ENCODE assay signal across 1 cellular context in the genomic region with DNA sequence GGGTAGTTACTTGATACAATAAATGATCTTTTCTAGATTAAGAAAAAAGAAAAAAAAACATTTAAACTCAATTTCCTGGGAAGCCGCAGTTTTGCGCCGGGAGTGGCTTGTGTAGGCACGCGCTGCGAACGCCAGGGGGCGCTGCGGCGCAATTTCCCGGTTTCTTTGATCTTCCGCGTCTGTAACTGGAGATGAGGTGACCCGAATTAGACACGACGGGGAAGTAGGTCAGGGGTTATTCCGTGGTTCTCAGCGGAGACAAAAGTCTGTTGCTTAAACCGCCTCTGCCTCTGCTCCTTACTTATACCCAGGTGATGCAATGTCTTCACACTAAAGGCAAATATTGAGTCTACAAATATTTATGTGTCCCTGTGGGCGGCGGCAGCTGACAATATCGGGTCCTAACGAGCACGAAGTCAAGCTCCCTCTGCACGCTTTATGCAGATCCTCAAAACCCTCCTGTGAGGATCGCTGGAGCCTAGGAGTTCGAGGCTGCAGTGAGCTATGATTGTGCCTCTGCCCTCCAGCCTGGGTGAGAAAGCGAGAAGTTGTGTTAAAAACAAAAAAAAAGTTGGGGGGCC.
TF ChIP-seq lines count a peak whose summit lies in the region.

No MANE protein-coding gene starts in this region.

TF ChIP-seq in HepG2, 621 proteins besides CTCF, POLR2A, EP300 and RAD21 (continued from another document and continues in another):
- TF ChIP-seq, protein P1, sequence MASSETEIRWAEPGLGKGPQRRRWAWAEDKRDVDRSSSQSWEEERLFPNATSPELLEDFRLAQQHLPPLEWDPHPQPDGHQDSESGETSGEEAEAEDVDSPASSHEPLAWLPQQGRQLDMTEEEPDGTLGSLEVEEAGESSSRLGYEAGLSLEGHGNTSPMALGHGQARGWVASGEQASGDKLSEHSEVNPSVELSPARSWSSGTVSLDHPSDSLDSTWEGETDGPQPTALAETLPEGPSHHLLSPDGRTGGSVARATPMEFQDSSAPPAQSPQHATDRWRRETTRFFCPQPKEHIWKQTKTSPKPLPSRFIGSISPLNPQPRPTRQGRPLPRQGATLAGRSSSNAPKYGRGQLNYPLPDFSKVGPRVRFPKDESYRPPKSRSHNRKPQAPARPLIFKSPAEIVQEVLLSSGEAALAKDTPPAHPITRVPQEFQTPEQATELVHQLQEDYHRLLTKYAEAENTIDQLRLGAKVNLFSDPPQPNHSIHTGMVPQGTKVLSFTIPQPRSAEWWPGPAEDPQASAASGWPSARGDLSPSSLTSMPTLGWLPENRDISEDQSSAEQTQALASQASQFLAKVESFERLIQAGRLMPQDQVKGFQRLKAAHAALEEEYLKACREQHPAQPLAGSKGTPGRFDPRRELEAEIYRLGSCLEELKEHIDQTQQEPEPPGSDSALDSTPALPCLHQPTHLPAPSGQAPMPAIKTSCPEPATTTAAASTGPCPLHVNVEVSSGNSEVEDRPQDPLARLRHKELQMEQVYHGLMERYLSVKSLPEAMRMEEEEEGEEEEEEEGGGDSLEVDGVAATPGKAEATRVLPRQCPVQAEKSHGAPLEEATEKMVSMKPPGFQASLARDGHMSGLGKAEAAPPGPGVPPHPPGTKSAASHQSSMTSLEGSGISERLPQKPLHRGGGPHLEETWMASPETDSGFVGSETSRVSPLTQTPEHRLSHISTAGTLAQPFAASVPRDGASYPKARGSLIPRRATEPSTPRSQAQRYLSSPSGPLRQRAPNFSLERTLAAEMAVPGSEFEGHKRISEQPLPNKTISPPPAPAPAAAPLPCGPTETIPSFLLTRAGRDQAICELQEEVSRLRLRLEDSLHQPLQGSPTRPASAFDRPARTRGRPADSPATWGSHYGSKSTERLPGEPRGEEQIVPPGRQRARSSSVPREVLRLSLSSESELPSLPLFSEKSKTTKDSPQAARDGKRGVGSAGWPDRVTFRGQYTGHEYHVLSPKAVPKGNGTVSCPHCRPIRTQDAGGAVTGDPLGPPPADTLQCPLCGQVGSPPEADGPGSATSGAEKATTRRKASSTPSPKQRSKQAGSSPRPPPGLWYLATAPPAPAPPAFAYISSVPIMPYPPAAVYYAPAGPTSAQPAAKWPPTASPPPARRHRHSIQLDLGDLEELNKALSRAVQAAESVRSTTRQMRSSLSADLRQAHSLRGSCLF (CRISPR knock-in tag; IDR thresholded peaks at IDR 0.05; ENCODE audit: borderline replicate concordance) = no peak
- TF ChIP-seq CENPT (CRISPR knock-in tag; IDR thresholded peaks at IDR 0.05; ENCODE audit: low read depth) (no peak), HMGA1 (CRISPR knock-in tag; conservative IDR thresholded peaks at IDR 0.05) (no peak), NFIC (IDR thresholded peaks at IDR 0.05; ENCODE audit: low read length) (peak; percentile 78), FOXA1 (IDR thresholded peaks at IDR 0.05) (0 out of 2 replicates have a peak, but pooled peaks have one; percentile 18), FOXA1 (CRISPR knock-in tag; IDR thresholded peaks at IDR 0.05) (peak; percentile 93), ZSCAN20 (CRISPR knock-in tag; IDR thresholded peaks at IDR 0.05; ENCODE audit: borderline replicate concordance) (no peak), SNAI1 (CRISPR knock-in tag; IDR thresholded peaks at IDR 0.05; ENCODE audit: borderline replicate concordance) (no peak), ARNT2 (CRISPR knock-in tag; IDR thresholded peaks at IDR 0.05; ENCODE audit: low read depth) (peak; percentile 57; the same call in 1 of the 2 replicates), ZFP90 (CRISPR knock-in tag; IDR thresholded peaks at IDR 0.05; ENCODE audit: borderline replicate concordance) (no peak), EED (CRISPR knock-in tag; IDR thresholded peaks at IDR 0.05) (no peak; the same call in 1 of the 2 replicates), KDM5B (CRISPR knock-in tag; IDR thresholded peaks at IDR 0.05; ENCODE audit: borderline replicate concordance) (no peak; the same call in 1 of the 2 replicates), CHD2 (IDR thresholded peaks at IDR 0.05; ENCODE audit: low read depth, low read length) (no peak), RARG (CRISPR knock-in tag; IDR thresholded peaks at IDR 0.05; ENCODE audit: low read depth) (no peak), HDAC6 (IDR thresholded peaks at IDR 0.05; ENCODE audit: low read depth, low read length) (no peak), YEATS2 (CRISPR knock-in tag; IDR thresholded peaks at IDR 0.05; ENCODE audit: borderline replicate concordance) (peak; percentile 63; the same call in 1 of the 2 replicates), ZNF256 (CRISPR knock-in tag; conservative IDR thresholded peaks at IDR 0.05) (no peak), ZNF616 (CRISPR knock-in tag; IDR thresholded peaks at IDR 0.05; ENCODE audit: low read depth) (no peak), PHF21A (CRISPR knock-in tag; IDR thresholded peaks at IDR 0.05) (peak; percentile 92), SETDB1 (CRISPR knock-in tag; IDR thresholded peaks at IDR 0.05; ENCODE audit: borderline replicate concordance) (no peak), ZNF768 (CRISPR knock-in tag; IDR thresholded peaks at IDR 0.05) (no peak), DR1 (CRISPR knock-in tag; IDR thresholded peaks at IDR 0.05) (no peak), TP53 (CRISPR knock-in tag; conservative IDR thresholded peaks at IDR 0.05) (no peak), U2AF2 (IDR thresholded peaks at IDR 0.05; ENCODE audit: low read depth, low read length) (no peak)
- TF ChIP-seq, protein P2, sequence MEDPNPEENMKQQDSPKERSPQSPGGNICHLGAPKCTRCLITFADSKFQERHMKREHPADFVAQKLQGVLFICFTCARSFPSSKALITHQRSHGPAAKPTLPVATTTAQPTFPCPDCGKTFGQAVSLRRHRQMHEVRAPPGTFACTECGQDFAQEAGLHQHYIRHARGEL (CRISPR knock-in tag; IDR thresholded peaks at IDR 0.05) = no peak
- TF ChIP-seq, protein P3, sequence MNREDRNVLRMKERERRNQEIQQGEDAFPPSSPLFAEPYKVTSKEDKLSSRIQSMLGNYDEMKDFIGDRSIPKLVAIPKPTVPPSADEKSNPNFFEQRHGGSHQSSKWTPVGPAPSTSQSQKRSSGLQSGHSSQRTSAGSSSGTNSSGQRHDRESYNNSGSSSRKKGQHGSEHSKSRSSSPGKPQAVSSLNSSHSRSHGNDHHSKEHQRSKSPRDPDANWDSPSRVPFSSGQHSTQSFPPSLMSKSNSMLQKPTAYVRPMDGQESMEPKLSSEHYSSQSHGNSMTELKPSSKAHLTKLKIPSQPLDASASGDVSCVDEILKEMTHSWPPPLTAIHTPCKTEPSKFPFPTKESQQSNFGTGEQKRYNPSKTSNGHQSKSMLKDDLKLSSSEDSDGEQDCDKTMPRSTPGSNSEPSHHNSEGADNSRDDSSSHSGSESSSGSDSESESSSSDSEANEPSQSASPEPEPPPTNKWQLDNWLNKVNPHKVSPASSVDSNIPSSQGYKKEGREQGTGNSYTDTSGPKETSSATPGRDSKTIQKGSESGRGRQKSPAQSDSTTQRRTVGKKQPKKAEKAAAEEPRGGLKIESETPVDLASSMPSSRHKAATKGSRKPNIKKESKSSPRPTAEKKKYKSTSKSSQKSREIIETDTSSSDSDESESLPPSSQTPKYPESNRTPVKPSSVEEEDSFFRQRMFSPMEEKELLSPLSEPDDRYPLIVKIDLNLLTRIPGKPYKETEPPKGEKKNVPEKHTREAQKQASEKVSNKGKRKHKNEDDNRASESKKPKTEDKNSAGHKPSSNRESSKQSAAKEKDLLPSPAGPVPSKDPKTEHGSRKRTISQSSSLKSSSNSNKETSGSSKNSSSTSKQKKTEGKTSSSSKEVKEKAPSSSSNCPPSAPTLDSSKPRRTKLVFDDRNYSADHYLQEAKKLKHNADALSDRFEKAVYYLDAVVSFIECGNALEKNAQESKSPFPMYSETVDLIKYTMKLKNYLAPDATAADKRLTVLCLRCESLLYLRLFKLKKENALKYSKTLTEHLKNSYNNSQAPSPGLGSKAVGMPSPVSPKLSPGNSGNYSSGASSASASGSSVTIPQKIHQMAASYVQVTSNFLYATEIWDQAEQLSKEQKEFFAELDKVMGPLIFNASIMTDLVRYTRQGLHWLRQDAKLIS (CRISPR knock-in tag; IDR thresholded peaks at IDR 0.05) = no peak
- TF ChIP-seq, protein P4, sequence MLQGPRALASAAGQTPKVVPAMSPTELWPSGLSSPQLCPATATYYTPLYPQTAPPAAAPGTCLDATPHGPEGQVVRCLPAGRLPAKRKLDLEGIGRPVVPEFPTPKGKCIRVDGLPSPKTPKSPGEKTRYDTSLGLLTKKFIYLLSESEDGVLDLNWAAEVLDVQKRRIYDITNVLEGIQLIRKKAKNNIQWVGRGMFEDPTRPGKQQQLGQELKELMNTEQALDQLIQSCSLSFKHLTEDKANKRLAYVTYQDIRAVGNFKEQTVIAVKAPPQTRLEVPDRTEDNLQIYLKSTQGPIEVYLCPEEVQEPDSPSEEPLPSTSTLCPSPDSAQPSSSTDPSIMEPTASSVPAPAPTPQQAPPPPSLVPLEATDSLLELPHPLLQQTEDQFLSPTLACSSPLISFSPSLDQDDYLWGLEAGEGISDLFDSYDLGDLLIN (CRISPR knock-in tag; IDR thresholded peaks at IDR 0.05; ENCODE audit: borderline replicate concordance) = no peak
- TF ChIP-seq, protein P5, sequence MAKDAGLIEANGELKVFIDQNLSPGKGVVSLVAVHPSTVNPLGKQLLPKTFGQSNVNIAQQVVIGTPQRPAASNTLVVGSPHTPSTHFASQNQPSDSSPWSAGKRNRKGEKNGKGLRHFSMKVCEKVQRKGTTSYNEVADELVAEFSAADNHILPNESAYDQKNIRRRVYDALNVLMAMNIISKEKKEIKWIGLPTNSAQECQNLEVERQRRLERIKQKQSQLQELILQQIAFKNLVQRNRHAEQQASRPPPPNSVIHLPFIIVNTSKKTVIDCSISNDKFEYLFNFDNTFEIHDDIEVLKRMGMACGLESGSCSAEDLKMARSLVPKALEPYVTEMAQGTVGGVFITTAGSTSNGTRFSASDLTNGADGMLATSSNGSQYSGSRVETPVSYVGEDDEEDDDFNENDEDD (CRISPR knock-in tag; IDR thresholded peaks at IDR 0.05; ENCODE audit: borderline replicate concordance) = peak; percentile 69; the same call in 1 of the 2 replicates
- TF ChIP-seq, protein P6, sequence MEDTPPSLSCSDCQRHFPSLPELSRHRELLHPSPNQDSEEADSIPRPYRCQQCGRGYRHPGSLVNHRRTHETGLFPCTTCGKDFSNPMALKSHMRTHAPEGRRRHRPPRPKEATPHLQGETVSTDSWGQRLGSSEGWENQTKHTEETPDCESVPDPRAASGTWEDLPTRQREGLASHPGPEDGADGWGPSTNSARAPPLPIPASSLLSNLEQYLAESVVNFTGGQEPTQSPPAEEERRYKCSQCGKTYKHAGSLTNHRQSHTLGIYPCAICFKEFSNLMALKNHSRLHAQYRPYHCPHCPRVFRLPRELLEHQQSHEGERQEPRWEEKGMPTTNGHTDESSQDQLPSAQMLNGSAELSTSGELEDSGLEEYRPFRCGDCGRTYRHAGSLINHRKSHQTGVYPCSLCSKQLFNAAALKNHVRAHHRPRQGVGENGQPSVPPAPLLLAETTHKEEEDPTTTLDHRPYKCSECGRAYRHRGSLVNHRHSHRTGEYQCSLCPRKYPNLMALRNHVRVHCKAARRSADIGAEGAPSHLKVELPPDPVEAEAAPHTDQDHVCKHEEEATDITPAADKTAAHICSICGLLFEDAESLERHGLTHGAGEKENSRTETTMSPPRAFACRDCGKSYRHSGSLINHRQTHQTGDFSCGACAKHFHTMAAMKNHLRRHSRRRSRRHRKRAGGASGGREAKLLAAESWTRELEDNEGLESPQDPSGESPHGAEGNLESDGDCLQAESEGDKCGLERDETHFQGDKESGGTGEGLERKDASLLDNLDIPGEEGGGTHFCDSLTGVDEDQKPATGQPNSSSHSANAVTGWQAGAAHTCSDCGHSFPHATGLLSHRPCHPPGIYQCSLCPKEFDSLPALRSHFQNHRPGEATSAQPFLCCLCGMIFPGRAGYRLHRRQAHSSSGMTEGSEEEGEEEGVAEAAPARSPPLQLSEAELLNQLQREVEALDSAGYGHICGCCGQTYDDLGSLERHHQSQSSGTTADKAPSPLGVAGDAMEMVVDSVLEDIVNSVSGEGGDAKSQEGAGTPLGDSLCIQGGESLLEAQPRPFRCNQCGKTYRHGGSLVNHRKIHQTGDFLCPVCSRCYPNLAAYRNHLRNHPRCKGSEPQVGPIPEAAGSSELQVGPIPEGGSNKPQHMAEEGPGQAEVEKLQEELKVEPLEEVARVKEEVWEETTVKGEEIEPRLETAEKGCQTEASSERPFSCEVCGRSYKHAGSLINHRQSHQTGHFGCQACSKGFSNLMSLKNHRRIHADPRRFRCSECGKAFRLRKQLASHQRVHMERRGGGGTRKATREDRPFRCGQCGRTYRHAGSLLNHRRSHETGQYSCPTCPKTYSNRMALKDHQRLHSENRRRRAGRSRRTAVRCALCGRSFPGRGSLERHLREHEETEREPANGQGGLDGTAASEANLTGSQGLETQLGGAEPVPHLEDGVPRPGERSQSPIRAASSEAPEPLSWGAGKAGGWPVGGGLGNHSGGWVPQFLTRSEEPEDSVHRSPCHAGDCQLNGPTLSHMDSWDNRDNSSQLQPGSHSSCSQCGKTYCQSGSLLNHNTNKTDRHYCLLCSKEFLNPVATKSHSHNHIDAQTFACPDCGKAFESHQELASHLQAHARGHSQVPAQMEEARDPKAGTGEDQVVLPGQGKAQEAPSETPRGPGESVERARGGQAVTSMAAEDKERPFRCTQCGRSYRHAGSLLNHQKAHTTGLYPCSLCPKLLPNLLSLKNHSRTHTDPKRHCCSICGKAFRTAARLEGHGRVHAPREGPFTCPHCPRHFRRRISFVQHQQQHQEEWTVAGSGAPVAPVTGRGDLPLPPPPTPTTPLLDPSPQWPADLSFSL (CRISPR knock-in tag; IDR thresholded peaks at IDR 0.05) = no peak
- TF ChIP-seq, protein P7, sequence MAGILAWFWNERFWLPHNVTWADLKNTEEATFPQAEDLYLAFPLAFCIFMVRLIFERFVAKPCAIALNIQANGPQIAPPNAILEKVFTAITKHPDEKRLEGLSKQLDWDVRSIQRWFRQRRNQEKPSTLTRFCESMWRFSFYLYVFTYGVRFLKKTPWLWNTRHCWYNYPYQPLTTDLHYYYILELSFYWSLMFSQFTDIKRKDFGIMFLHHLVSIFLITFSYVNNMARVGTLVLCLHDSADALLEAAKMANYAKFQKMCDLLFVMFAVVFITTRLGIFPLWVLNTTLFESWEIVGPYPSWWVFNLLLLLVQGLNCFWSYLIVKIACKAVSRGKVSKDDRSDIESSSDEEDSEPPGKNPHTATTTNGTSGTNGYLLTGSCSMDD (CRISPR knock-in tag; IDR thresholded peaks at IDR 0.05) = no peak
- TF ChIP-seq, protein P8, sequence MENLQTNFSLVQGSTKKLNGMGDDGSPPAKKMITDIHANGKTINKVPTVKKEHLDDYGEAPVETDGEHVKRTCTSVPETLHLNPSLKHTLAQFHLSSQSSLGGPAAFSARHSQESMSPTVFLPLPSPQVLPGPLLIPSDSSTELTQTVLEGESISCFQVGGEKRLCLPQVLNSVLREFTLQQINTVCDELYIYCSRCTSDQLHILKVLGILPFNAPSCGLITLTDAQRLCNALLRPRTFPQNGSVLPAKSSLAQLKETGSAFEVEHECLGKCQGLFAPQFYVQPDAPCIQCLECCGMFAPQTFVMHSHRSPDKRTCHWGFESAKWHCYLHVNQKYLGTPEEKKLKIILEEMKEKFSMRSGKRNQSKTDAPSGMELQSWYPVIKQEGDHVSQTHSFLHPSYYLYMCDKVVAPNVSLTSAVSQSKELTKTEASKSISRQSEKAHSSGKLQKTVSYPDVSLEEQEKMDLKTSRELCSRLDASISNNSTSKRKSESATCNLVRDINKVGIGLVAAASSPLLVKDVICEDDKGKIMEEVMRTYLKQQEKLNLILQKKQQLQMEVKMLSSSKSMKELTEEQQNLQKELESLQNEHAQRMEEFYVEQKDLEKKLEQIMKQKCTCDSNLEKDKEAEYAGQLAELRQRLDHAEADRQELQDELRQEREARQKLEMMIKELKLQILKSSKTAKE (CRISPR knock-in tag; IDR thresholded peaks at IDR 0.05; ENCODE audit: borderline replicate concordance) = peak; percentile 94
- TF ChIP-seq, protein P9, sequence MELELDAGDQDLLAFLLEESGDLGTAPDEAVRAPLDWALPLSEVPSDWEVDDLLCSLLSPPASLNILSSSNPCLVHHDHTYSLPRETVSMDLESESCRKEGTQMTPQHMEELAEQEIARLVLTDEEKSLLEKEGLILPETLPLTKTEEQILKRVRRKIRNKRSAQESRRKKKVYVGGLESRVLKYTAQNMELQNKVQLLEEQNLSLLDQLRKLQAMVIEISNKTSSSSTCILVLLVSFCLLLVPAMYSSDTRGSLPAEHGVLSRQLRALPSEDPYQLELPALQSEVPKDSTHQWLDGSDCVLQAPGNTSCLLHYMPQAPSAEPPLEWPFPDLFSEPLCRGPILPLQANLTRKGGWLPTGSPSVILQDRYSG (CRISPR knock-in tag; IDR thresholded peaks at IDR 0.05) = no peak
